Comparison of ENCODE assay signal across 8 cellular contexts in the genomic region with DNA sequence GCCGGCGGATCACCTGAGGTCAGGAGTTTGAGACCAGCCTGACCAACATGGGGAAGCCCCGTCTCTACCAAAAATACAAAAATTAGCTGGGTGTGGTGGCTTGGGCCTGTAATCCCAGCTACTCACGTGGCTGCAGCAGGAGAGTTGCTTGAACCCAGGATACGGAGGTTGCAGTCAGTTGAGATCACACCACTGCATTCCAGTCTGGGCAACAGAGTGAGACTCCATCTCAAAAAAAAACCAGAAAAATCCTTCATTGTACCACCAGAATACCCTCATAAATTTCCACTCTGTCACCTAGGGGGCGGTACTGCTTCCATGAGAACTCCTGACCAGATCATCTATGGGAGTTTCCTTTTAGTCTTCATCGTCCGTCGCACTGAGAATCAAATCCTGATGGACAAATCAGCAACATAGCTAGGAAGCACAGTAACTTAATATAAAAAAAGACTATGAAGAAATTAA.
DNase-seq lines count a peak whose midpoint lies in the region; ATAC-seq, FAIRE-seq and TF ChIP-seq lines count a peak whose summit lies in the region.

No MANE protein-coding gene starts in this region.

- peaks cover 35 to 71% of the 10 kb centered on the region in 2 experiments for H3K79me1 ChIP-seq in IMR-90 (ENCODE audit: low read depth in 1 of 2, low read length in 2 of 2)

- intact Hi-C loops in IMR-90 (cut with micrococcal nuclease): loop anchor here (1.0 to 5.0 kb wide), 3 partner anchors 16 to 78 kb away; no protein-coding TSS in a partner anchor
- intact Hi-C loops in activated B cell treated with CpG ODN at 0.5 μM for 24 hours (cut with micrococcal nuclease): loop anchor here (1.0 to 5.0 kb wide), 5 partner anchors 16 to 368 kb away; a partner anchor contains a TSS

- peak overlapping the region; percentile 96 for H2BK120ac ChIP-seq in IMR-90 (ENCODE audit: low read depth, low read length)

- DNase-seq in GF-D8 (lab: John Stamatoyannopoulos, UW) (peak; percentile 45), IMR-90 (peak; percentile 85), activated B cell treated with CpG ODN at 0.5 μM for 24 hours (no peak), keratinocyte (ENCODE audit: low read depth, low spot score) (no peak), hippocampal formation (lab: John Stamatoyannopoulos, UW) (no peak), activated gamma-delta T cell (lab: John Stamatoyannopoulos, UW) (no peak), cerebellar cortex (ENCODE audit: low spot score) (no peak), cortex of kidney (lab: John Stamatoyannopoulos, UW) (no peak)

- H2AK5ac ChIP-seq in IMR-90 (ENCODE audit: low read depth, low read length): peak overlapping the region; percentile 69

- H3K36me3 ChIP-seq in IMR-90 (ENCODE audit: control insufficient read depth, insufficient read depth, low read length) (no peaks in the 10 kb centered on the region), keratinocyte (ENCODE audit: control insufficient read depth in 2 of 2, extremely low read depth in 1 of 2, insufficient read depth in 2 of 2, low read length in 2 of 2) (peaks cover 3 to 5% of the 10 kb centered on the region in 2 experiments)

- no peak for TF ChIP-seq POLR2A in IMR-90 (IDR thresholded peaks at IDR 0.05; ENCODE audit: low read depth, low read length)

- in situ Hi-C loops in IMR-90 (cut with MboI; ENCODE audit: low sequenced_read_pairs): no loop called here

- H3K9ac ChIP-seq in IMR-90 (ENCODE audit: low read depth, low read length): peak overlapping the region; percentile 71
- peak overlapping the region; percentile 83 for H3K9ac ChIP-seq in keratinocyte (ENCODE audit: control insufficient read depth, extremely low read depth, insufficient read depth, low read length)

- POLR2A ChIA-PET in IMR-90 (lab: Charles Lee; ENCODE audit: unreplicated experiment) (interaction anchor here (0.6 to 3.0 kb wide), 4 partner anchors 11 to 50 kb away, joined by 3 to 23 read pairs (median 4); no protein-coding TSS in a partner anchor), activated B cell treated with CpG ODN at 0.5 μM for 24 hours (lab: Charles Lee) (interaction anchor here (0.6 to 9.3 kb wide), 22 partner anchors 8 to 368 kb away, joined by 3 to 117 read pairs (median 10); a partner anchor contains a TSS)

- peak overlapping the region; percentile 98 for H3K27ac Mint-ChIP-seq in activated B cell treated with CpG ODN at 0.5 μM for 24 hours

- peaks cover 79% of the 10 kb centered on the region for H3K36me3 Mint-ChIP-seq in activated B cell treated with CpG ODN at 0.5 μM for 24 hours (ENCODE audit: low read depth)

- peak overlapping the region; percentile 85 for H4K5ac ChIP-seq in IMR-90 (ENCODE audit: low read depth, low read length)

- peak overlapping the region; percentile 95 for H3K56ac ChIP-seq in IMR-90 (ENCODE audit: extremely low read depth, insufficient read depth, low read length)

- no peak for FAIRE-seq in keratinocyte (lab: Jason Lieb, UNC)

- peak; percentile 38 for TF ChIP-seq RAD21 in IMR-90 (IDR thresholded peaks at IDR 0.05; ENCODE audit: low read length)

- H2BK5ac ChIP-seq in IMR-90 (ENCODE audit: low read depth, low read length, poor library complexity, severe bottlenecking): peak overlapping the region; percentile 98

- peaks cover 14% of the 10 kb centered on the region; the same call in 1 of the 2 replicates for H3K9me1 ChIP-seq in IMR-90 (ENCODE audit: insufficient read depth, low read length)
- H3K9me1 ChIP-seq in keratinocyte (ENCODE audit: control insufficient read depth, extremely low read depth, insufficient read depth, low read length): no peaks in the 10 kb centered on the region

- ATAC-seq in IMR-90 (ENCODE audit: low read depth) (peak; percentile 39), activated B cell treated with CpG ODN at 0.5 μM for 24 hours (ENCODE audit: low read depth) (peak; percentile 12)

- no CpG with 5 or more reads among the region's 9 CpGs for WGBS in IMR-90 (ENCODE audit: extremely low coverage in 2 of 2, insufficient read length in 1 of 2), 2 experiments

- CTCF ChIA-PET in IMR-90 (lab: Yijun Ruan, JAX) (interaction anchor here (0.7 to 2.2 kb wide), 7 partner anchors 13 to 150 kb away, joined by 3 to 7 read pairs (median 3); no protein-coding TSS in a partner anchor), activated B cell treated with CpG ODN at 0.5 μM for 24 hours (lab: Charles Lee) (interaction anchor here (0.7 to 3.5 kb wide), 12 partner anchors 10 to 81 kb away, joined by 3 to 19 read pairs (median 4); no protein-coding TSS in a partner anchor)

- TF ChIP-seq CTCF in IMR-90 (conservative IDR thresholded peaks at IDR 0.05; ENCODE audit: low read depth, low read length) (peak; percentile 57), activated B cell treated with CpG ODN at 0.5 μM for 24 hours (IDR thresholded peaks at IDR 0.05) (no peak), keratinocyte (optimal IDR thresholded peaks at IDR 0.05 in 1 of 3, IDR thresholded peaks at IDR 0.05 in 1 of 3, conservative IDR thresholded peaks at IDR 0.05 in 1 of 3; ENCODE audit: extremely low read depth in 1 of 3, insufficient read depth in 2 of 3, low read length in 3 of 3) (peak; percentile 53 to 58 (median 57))

- H3K18ac ChIP-seq in IMR-90 (ENCODE audit: low read depth, low read length): peak overlapping the region; percentile 97

- dilution Hi-C loops in IMR-90 (cut with HindIII; ENCODE audit: low sequenced_read_pairs, unreplicated experiment) (no loop called here), keratinocyte (cut with MboI; ENCODE audit: extremely low pct_ligation_motif_present, low sequenced_read_pairs) (no loop called here)

- peak overlapping the region; percentile 98; the same call in 2 of the 3 replicates for H2BK15ac ChIP-seq in IMR-90 (ENCODE audit: low read depth, low read length)

- H3K4me3 Mint-ChIP-seq in activated B cell treated with CpG ODN at 0.5 μM for 24 hours: peak overlapping the region; percentile 87

- peak overlapping the region; percentile 93 for H3K4ac ChIP-seq in IMR-90 (ENCODE audit: low read depth, low read length)

- peak overlapping the region; percentile 87 for H3K23ac ChIP-seq in IMR-90 (ENCODE audit: low read depth, low read length)

- peak overlapping the region; percentile 45 for H2AK9ac ChIP-seq in IMR-90 (replicated peaks; ENCODE audit: low read depth, low read length, poor library complexity)

- H3K27ac ChIP-seq in IMR-90 (ENCODE audit: insufficient read depth, low read length) (peak overlapping the region; percentile 98), keratinocyte (ENCODE audit: control insufficient read depth, insufficient read depth, low read length) (peak overlapping the region; percentile 99)

- H3K9me3 Mint-ChIP-seq in activated B cell treated with CpG ODN at 0.5 μM for 24 hours: no peaks in the 10 kb centered on the region

- no peaks in the 10 kb centered on the region for H3K27me3 Mint-ChIP-seq in activated B cell treated with CpG ODN at 0.5 μM for 24 hours

- no TSS peak for BruUV-seq in IMR-90 (replicated peaks; lab: Mats Ljungman, UMichigan)

- H3K4me3 ChIP-seq in IMR-90 (ENCODE audit: insufficient read depth, low read depth, low read length) (peak overlapping the region; percentile 1; the same call in 1 of the 2 replicates), keratinocyte (ENCODE audit: control insufficient read depth in 2 of 3, extremely low read depth in 1 of 3, insufficient read depth in 2 of 3, low read depth in 1 of 3, low read length in 3 of 3) (peak overlapping the region; percentile 40 to 78 (median 74))

- H3K79me2 ChIP-seq in keratinocyte (ENCODE audit: control insufficient read depth, insufficient read depth, low read length): peaks cover 50% of the 10 kb centered on the region

- H3K14ac ChIP-seq in IMR-90 (replicated peaks; ENCODE audit: low read depth, low read length): peak overlapping the region; percentile 92

- H3K4me2 ChIP-seq in IMR-90 (ENCODE audit: low read depth, low read length) (peak overlapping the region; percentile 57), keratinocyte (ENCODE audit: control insufficient read depth, extremely low read depth, insufficient read depth, low read depth, low read length) (peak overlapping the region; percentile 73)

- H3K27me3 ChIP-seq in IMR-90 (ENCODE audit: control insufficient read depth, insufficient read depth, low read length) (no peaks in the 10 kb centered on the region), keratinocyte (ENCODE audit: control insufficient read depth, extremely low read depth, insufficient read depth, low read length) (no peaks in the 10 kb centered on the region)

- peak overlapping the region; percentile 92 for H2BK20ac ChIP-seq in IMR-90 (ENCODE audit: low read depth, low read length)

- H3K4me1 Mint-ChIP-seq in activated B cell treated with CpG ODN at 0.5 μM for 24 hours: peaks cover 82% of the 10 kb centered on the region

- peak overlapping the region; percentile 96 for H4K91ac ChIP-seq in IMR-90 (ENCODE audit: insufficient read depth, low read depth, low read length)

- peak overlapping the region; percentile 81 to 91 for H4K8ac ChIP-seq in IMR-90 (ENCODE audit: low read depth in 2 of 2, low read length in 2 of 2)

- H3K4me1 ChIP-seq in IMR-90 (ENCODE audit: control insufficient read depth, insufficient read depth, low read length): peaks cover 28% of the 10 kb centered on the region
- H3K4me1 ChIP-seq in keratinocyte (ENCODE audit: control insufficient read depth, extremely low read depth, insufficient read depth, low read length): peaks cover 35% of the 10 kb centered on the region

- H4K20me1 ChIP-seq in IMR-90 (ENCODE audit: insufficient read depth, low read length): no peaks in the 10 kb centered on the region
- H4K20me1 ChIP-seq in keratinocyte (ENCODE audit: control insufficient read depth, extremely low read depth, insufficient read depth, low read length): no peaks in the 10 kb centered on the region

- H3K9me3 ChIP-seq in IMR-90 (ENCODE audit: control insufficient read depth, insufficient read depth, low read length) (no peaks in the 10 kb centered on the region), keratinocyte (ENCODE audit: control insufficient read depth, low read depth, low read length) (no peaks in the 10 kb centered on the region)

- H2AFZ ChIP-seq in IMR-90 (replicated peaks; ENCODE audit: low read length, poor library complexity) (no peak overlapping the region), keratinocyte (ENCODE audit: control insufficient read depth, low read length) (no peak overlapping the region)

TF ChIP-seq in IMR-90, 13 proteins besides CTCF, POLR2A, EP300 and RAD21:
- TF ChIP-seq SMC3 (IDR thresholded peaks at IDR 0.05; ENCODE audit: low read depth, low read length) (peak; percentile 23), RFX5 (IDR thresholded peaks at IDR 0.05; ENCODE audit: low read depth, low read length) (no peak)

Comparison
In these comparisons a context has a peak if more than half of its experiments do, and no peak if none do; other contexts are left out.
1. DNase-seq: peak in GF-D8 (single experiment) and IMR-90 (single experiment); none in activated B cell treated with CpG ODN at 0.5 μM for 24 hours (single experiment), keratinocyte (single experiment), hippocampal formation (0 of 2), activated gamma-delta T cell (single experiment), cerebellar cortex (single experiment) and cortex of kidney (single experiment).